ENCODE assay signal across 2 cellular contexts in the genomic region with DNA sequence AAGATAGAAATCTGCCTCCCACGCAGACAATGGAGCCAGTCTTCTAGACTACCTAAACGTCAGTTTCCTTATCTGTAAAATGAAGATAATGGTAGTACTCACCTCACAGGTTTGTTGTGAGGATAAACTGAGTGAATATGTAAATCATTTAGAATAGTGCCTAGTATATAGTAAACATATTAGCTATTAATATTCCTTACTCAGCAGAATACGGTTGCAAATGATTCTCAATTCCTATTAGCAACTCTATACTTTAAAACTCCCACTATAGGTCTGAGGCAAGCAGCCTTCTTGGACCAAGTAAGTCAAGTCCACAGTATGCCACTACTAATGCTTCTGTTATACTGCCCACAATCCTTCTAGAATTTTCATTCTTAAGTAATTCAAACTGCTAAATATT.
TF ChIP-seq lines count a peak whose summit lies in the region.

No MANE protein-coding gene starts in this region.

TF ChIP-seq in A549, 52 proteins besides CTCF, POLR2A, EP300 and RAD21:
- TF ChIP-seq ZFP36 (IDR thresholded peaks at IDR 0.05; ENCODE audit: borderline replicate concordance, partially characterized antibody) (no peak), MAFK (IDR thresholded peaks at IDR 0.05; ENCODE audit: partially characterized antibody) (peak; percentile 67)

TF ChIP-seq in H1, 55 proteins besides CTCF, POLR2A, EP300 and RAD21:
- TF ChIP-seq NANOG (IDR thresholded peaks at IDR 0.05; ENCODE audit: insufficient read depth, low read depth, low read length, poor library complexity, severe bottlenecking) = no peak
- TF ChIP-seq MAFK (IDR thresholded peaks at IDR 0.05; ENCODE audit: low read depth, low read length) = peak; percentile 50; the same call in 1 of the 2 replicates
